In genomic region chr11:62069374-62069773, GRCh38 we compare ENCODE assay signal across 20 cellular contexts.
"Had no signal": no experiment of that assay in that cellular context is flagged by ENCODE, and none has a peak within 500 bp of the region (broad histone marks: within the 10 kb centered on the region; RNA-seq: fewer than 3 reads in every experiment).

No MANE protein-coding gene starts in this region.

- H3K4me3 ChIP-seq: coronary artery, gastroesophageal sphincter, heart left ventricle, left lung, prostate gland, right atrium auricular region, thoracic aorta had no signal

- ATAC-seq: activated naive CD8-positive, alpha-beta T cell treated with anti-CD3 and anti-CD28 coated beads, Interleukin-2, amount 50 U/mL, for 24 hours; gastroesophageal sphincter; heart left ventricle; left lung had no signal

- H3K4me1 ChIP-seq: gastroesophageal sphincter, left lung, prostate gland, right atrium auricular region had no signal

- H3K9me3 Mint-ChIP-seq: activated naive CD4-positive, alpha-beta T cell treated with anti-CD3 and anti-CD28 coated beads, Interleukin-2, amount 10 ng/mL, durations not matched to agents 7 days and 5 days; activated naive CD8-positive, alpha-beta T cell treated with anti-CD3 and anti-CD28 coated beads, Interleukin-2, amount 50 U/mL, for 24 hours had no signal

- H3K4me3 Mint-ChIP-seq: activated naive CD4-positive, alpha-beta T cell treated with anti-CD3 and anti-CD28 coated beads, Interleukin-2, amount 10 ng/mL, durations not matched to agents 7 days and 5 days; activated naive CD8-positive, alpha-beta T cell treated with anti-CD3 and anti-CD28 coated beads, Interleukin-2, amount 50 U/mL, for 24 hours; brain; neural crest cell had no signal

- FAIRE-seq: endometrium, kidney, TTC549 had no signal

- H3K27me3 ChIP-seq: gastroesophageal sphincter, heart left ventricle, left lung, right atrium auricular region had no signal

- H3K27ac Mint-ChIP-seq: activated naive CD4-positive, alpha-beta T cell treated with anti-CD3 and anti-CD28 coated beads, Interleukin-2, amount 10 ng/mL, durations not matched to agents 7 days and 5 days; activated naive CD8-positive, alpha-beta T cell treated with anti-CD3 and anti-CD28 coated beads, Interleukin-2, amount 50 U/mL, for 24 hours; brain had no signal

- H3K9me3 ChIP-seq: gastroesophageal sphincter, heart left ventricle, left lung, prostate gland, right atrium auricular region, thoracic aorta had no signal

- DNase-seq: activated CD8-positive, alpha-beta memory T cell treated with anti-CD3 and anti-CD28 coated beads, Interleukin-2, amount 50 U/mL, for 48 hours; activated naive CD4-positive, alpha-beta T cell treated with anti-CD3 and anti-CD28 coated beads, Interleukin-2, amount 10 ng/mL, durations not matched to agents 7 days and 5 days; activated naive CD8-positive, alpha-beta T cell treated with anti-CD3 and anti-CD28 coated beads, Interleukin-2, amount 50 U/mL, for 24 hours; anterior cingulate cortex; heart left ventricle; kidney; left lung; mammary epithelial cell; stimulated activated CD4-positive, alpha-beta T cell treated with anti-CD3 and anti-CD28 coated beads, Interleukin-15, amount 100 ng/mL, for 24 hours; stimulated activated CD4-positive, alpha-beta T cell treated with anti-CD3 and anti-CD28 coated beads, Interleukin-2, amount 100 ng/mL, for 48 hours; SW 1271 had no signal

- H3K4me1 Mint-ChIP-seq: activated naive CD4-positive, alpha-beta T cell treated with anti-CD3 and anti-CD28 coated beads, Interleukin-2, amount 10 ng/mL, durations not matched to agents 7 days and 5 days had no signal

- H3K36me3 Mint-ChIP-seq: activated naive CD4-positive, alpha-beta T cell treated with anti-CD3 and anti-CD28 coated beads, Interleukin-2, amount 10 ng/mL, durations not matched to agents 7 days and 5 days; brain had no signal

- H3K27ac ChIP-seq: coronary artery, gastroesophageal sphincter, heart left ventricle, left lung, prostate gland, right atrium auricular region, thoracic aorta had no signal

- H3K27me3 Mint-ChIP-seq: activated naive CD8-positive, alpha-beta T cell treated with anti-CD3 and anti-CD28 coated beads, Interleukin-2, amount 50 U/mL, for 24 hours had no signal

- H3K36me3 ChIP-seq: gastroesophageal sphincter, heart left ventricle, left lung, prostate gland, right atrium auricular region, thoracic aorta had no signal
